Comparison of ENCODE assay signal across 9 cellular contexts in genomic region chr11:121829159-121829643, GRCh38.
DNase-seq lines count a peak whose midpoint lies in the region; TF ChIP-seq lines count a peak whose summit lies in the region.
"Had no signal": no experiment of that assay in that cellular context is flagged by ENCODE, and none has a peak within 500 bp of the region (broad histone marks: within the 10 kb centered on the region; RNA-seq: fewer than 3 reads in every experiment).

No MANE protein-coding gene starts in this region.

- no peak overlapping the region for H4K8ac ChIP-seq in mesenchymal stem cell (ENCODE audit: low read length)

- H3K9me3 ChIP-seq in AG04450 (ENCODE audit: control insufficient read depth, insufficient read depth, low read length) (peaks cover 4% of the 10 kb centered on the region), mesenchymal stem cell (ENCODE audit: control insufficient read depth, low read length) (peaks cover 25% of the 10 kb centered on the region)

- no peak overlapping the region for H2BK5ac ChIP-seq in mesenchymal stem cell (ENCODE audit: low read depth, low read length, poor library complexity, severe bottlenecking)

- no peaks in the 10 kb centered on the region for H3K4me1 ChIP-seq in mesenchymal stem cell (ENCODE audit: control insufficient read depth, insufficient read depth, low read depth, low read length)

- H3K4me2 ChIP-seq in mesenchymal stem cell (ENCODE audit: low read length, poor library complexity, severe bottlenecking), result no peak overlapping the region

- H3K79me1 ChIP-seq in mesenchymal stem cell (replicated peaks; ENCODE audit: low read length, poor library complexity, severe bottlenecking), result no peaks in the 10 kb centered on the region

- no peak overlapping the region for H2AK5ac ChIP-seq in mesenchymal stem cell (ENCODE audit: low read length, severe bottlenecking)

- no peak for TF ChIP-seq POLR2A in erythroblast (IDR thresholded peaks at IDR 0.05; ENCODE audit: low read length)

- H3K18ac ChIP-seq in mesenchymal stem cell (ENCODE audit: low read depth in 1 of 2, low read length in 2 of 2), result no peak overlapping the region

- no peak overlapping the region for H3K14ac ChIP-seq in mesenchymal stem cell (ENCODE audit: low read length in 2 of 2)

- peak overlapping the region; percentile 85 for H3K27ac ChIP-seq in AG04450 (ENCODE audit: low read depth, low read length)
- no peak overlapping the region for H3K27ac ChIP-seq in mesenchymal stem cell (ENCODE audit: low read length, poor library complexity, severe bottlenecking)

- POLR2A ChIA-PET in AG04450 (lab: Yijun Ruan, JAX), result interaction anchor here (0.6 to 1.3 kb wide), 12 partner anchors 28 to 876 kb away, joined by 3 to 10 read pairs (median 3); no protein-coding TSS in a partner anchor

- no peak overlapping the region for H2AFZ ChIP-seq in mesenchymal stem cell (ENCODE audit: low read depth, low read length)

- H3K23ac ChIP-seq in mesenchymal stem cell (ENCODE audit: low read length in 2 of 2), result no peak overlapping the region

- 11% methylated on average over 2 of the region's 2 CpGs for WGBS in mesenchymal stem cell

- TF ChIP-seq CTCF in AG04450 (IDR thresholded peaks at IDR 0.05; ENCODE audit: low read depth, low read length) (no peak), cardiac fibroblast (IDR thresholded peaks at IDR 0.05; ENCODE audit: low read depth, low read length) (no peak)

- DNase-seq in AG04450 (ENCODE audit: low read depth, low spot score), result peak; percentile 96
- peak; percentile 95 for DNase-seq in M059J (ENCODE audit: low read depth)
- peak; percentile 96 to 99 for DNase-seq in cardiac fibroblast (ENCODE audit: low read depth in 2 of 2)
- DNase-seq in mesenchymal stem cell, result peak; percentile 96
- no peak for DNase-seq in DMS114 treated with DMSO at 0.1 percent for 48 hours (lab: John Stamatoyannopoulos, UW; ENCODE audit: unreplicated experiment)
- no peak for DNase-seq in NCI-H1417 treated with DMSO at 0.1 percent for 48 hours (lab: John Stamatoyannopoulos, UW)
- no peak for DNase-seq in erythroblast (lab: John Stamatoyannopoulos, UW)
- DNase-seq in NCI-H2196 treated with DMSO at 0.1 percent for 48 hours (lab: John Stamatoyannopoulos, UW; ENCODE audit: unreplicated experiment), result no peak
- DNase-seq: DMS 273 treated with DMSO at 0.1 percent for 48 hours had no signal

- H3K4me3 ChIP-seq in AG04450 (ENCODE audit: low read depth, low read length), result peak overlapping the region; percentile 2
- H3K4me3 ChIP-seq in cardiac fibroblast (replicated peaks in 1 of 2; ENCODE audit: low read depth in 2 of 2, low read length in 2 of 2), result no peak overlapping the region
- H3K4me3 ChIP-seq in mesenchymal stem cell (ENCODE audit: insufficient read depth in 1 of 2, low read depth in 1 of 2, low read length in 2 of 2), result peak overlapping the region in 1 of 2 experiments; percentile 27

- no peak overlapping the region for H2BK12ac ChIP-seq in mesenchymal stem cell (ENCODE audit: low read length in 2 of 2)

- H3K27me3 ChIP-seq in AG04450 (ENCODE audit: control insufficient read depth, insufficient read depth, low read length) (no peaks in the 10 kb centered on the region), mesenchymal stem cell (ENCODE audit: control insufficient read depth in 1 of 2, insufficient read depth in 1 of 2, low read length in 2 of 2) (no peaks in the 10 kb centered on the region)

- no peak overlapping the region for H4K91ac ChIP-seq in mesenchymal stem cell (ENCODE audit: low read length)

- H3K9ac ChIP-seq in mesenchymal stem cell (ENCODE audit: low read length), result peak overlapping the region; percentile 80

- no peak overlapping the region for H3K4ac ChIP-seq in mesenchymal stem cell (ENCODE audit: low read depth in 1 of 2, low read length in 2 of 2)

- no peak overlapping the region for H2BK15ac ChIP-seq in mesenchymal stem cell (ENCODE audit: low read depth, poor library complexity, severe bottlenecking)

- no peaks in the 10 kb centered on the region for H3K36me3 ChIP-seq in mesenchymal stem cell (ENCODE audit: control insufficient read depth in 1 of 2, insufficient read depth in 2 of 2, low read depth in 1 of 2, low read length in 2 of 2)

- CTCF ChIA-PET in AG04450 (lab: Charles Lee), result interaction anchor here (1.3 kb wide), 1 partner anchor 173 kb away, joined by 6 read pairs; no protein-coding TSS in a partner anchor

- no peak overlapping the region for H2BK120ac ChIP-seq in mesenchymal stem cell (ENCODE audit: low read depth, low read length)

Comparison
In these comparisons a context has a peak if more than half of its experiments do, and no peak if none do; other contexts are left out.
1. DNase-seq: peak in AG04450 (single experiment), M059J (single experiment), cardiac fibroblast (2 of 2) and mesenchymal stem cell (single experiment); none in DMS114 treated with DMSO at 0.1 percent for 48 hours (single experiment), NCI-H1417 treated with DMSO at 0.1 percent for 48 hours (single experiment), erythroblast (0 of 2) and NCI-H2196 treated with DMSO at 0.1 percent for 48 hours (single experiment).